ENCODE assay signal across 1 cellular context in genomic region chr5:153629496-153629895, GRCh38.
TF ChIP-seq lines count a peak whose summit lies in the region.

No MANE protein-coding gene starts in this region.

TF ChIP-seq in H1, 55 proteins besides CTCF, POLR2A, EP300 and RAD21:
- TF ChIP-seq YY1 (IDR thresholded peaks at IDR 0.05; ENCODE audit: low read depth, low read length) (no peak), GABPA (IDR thresholded peaks at IDR 0.05; ENCODE audit: borderline replicate concordance, insufficient read depth, low read length) (no peak), CHD1 (IDR thresholded peaks at IDR 0.05; ENCODE audit: low read depth, low read length) (no peak), RFX5 (IDR thresholded peaks at IDR 0.05; ENCODE audit: borderline replicate concordance, low read depth, low read length) (no peak), KDM1A (IDR thresholded peaks at IDR 0.05; ENCODE audit: borderline replicate concordance, low read length) (no peak), SIN3A (conservative IDR thresholded peaks at IDR 0.05 in 1 of 2, IDR thresholded peaks at IDR 0.05 in 1 of 2; ENCODE audit: low read depth in 1 of 2, low read length in 2 of 2) (no peak), NANOG (IDR thresholded peaks at IDR 0.05; ENCODE audit: insufficient read depth, low read depth, low read length, poor library complexity, severe bottlenecking) (no peak), MAX (IDR thresholded peaks at IDR 0.05) (no peak), TAF1 (IDR thresholded peaks at IDR 0.05; ENCODE audit: low read depth, low read length) (no peak), TBP (IDR thresholded peaks at IDR 0.05; ENCODE audit: low read depth, low read length) (no peak), JUND (IDR thresholded peaks at IDR 0.05; ENCODE audit: low read length) (no peak), SUZ12 (IDR thresholded peaks at IDR 0.05; ENCODE audit: low read length) (no peak), GTF2F1 (IDR thresholded peaks at IDR 0.05; ENCODE audit: borderline replicate concordance, low read depth, low read length) (no peak), SP1 (IDR thresholded peaks at IDR 0.05; ENCODE audit: low read depth, low read length) (no peak), RXRA (IDR thresholded peaks at IDR 0.05; ENCODE audit: insufficient read depth, low read depth, low read length) (no peak), EZH2 (IDR thresholded peaks at IDR 0.05; ENCODE audit: low read depth, low read length, severe bottlenecking) (no peak), POU5F1 (IDR thresholded peaks at IDR 0.05; ENCODE audit: low read depth, low read length) (no peak)
